In the genomic region with DNA sequence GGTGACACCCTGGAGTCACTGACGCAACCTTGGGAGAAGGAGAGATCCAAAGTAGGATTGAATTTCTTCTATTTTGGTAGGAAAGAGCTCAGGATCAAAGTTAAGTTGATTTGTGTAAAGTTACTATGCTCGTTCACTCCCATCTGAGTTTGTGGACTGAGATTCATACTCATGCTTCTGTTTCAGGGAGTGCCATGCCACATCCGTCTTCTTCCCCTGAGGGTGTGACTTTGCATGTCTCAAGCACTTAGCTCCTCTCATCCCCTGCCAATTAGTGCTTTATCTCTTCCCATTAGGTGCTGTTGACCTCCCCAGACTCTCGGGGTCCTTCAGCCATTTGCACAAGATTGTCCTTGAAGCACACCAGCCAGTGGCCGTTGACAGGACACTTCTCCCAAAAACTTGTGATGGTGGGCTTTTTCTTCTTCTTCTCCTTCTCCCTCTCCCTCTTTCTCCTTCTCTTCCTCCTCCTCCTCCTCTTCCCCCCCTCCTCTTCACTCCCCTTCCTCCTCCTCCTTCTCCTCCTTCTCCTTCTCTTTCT, we compare ENCODE assay signal across 23 cellular contexts.
"Had no signal": no experiment of that assay in that cellular context is flagged by ENCODE, and none has a peak within 500 bp of the region (broad histone marks: within the 10 kb centered on the region; RNA-seq: fewer than 3 reads in every experiment).

No MANE protein-coding gene starts in this region.

- H3K36me3 ChIP-seq: colonic mucosa, esophagus squamous epithelium, ovary, sigmoid colon, tibial artery had no signal

- H3K27me3 ChIP-seq: colonic mucosa, ovary, sigmoid colon, testis, tibial artery had no signal

- H3K9me3 ChIP-seq: colonic mucosa, esophagus squamous epithelium, ovary, psoas muscle, sigmoid colon, testis, tibial artery had no signal

- H3K4me3 ChIP-seq: colonic mucosa, esophagus squamous epithelium, ovary, psoas muscle, sigmoid colon, testis, tibial artery had no signal

- H3K27ac ChIP-seq: colonic mucosa, esophagus squamous epithelium, ovary, psoas muscle, sigmoid colon, testis, tibial artery had no signal

- H3K4me1 ChIP-seq: colonic mucosa, esophagus squamous epithelium, psoas muscle, sigmoid colon, testis had no signal

- DNase-seq: colonic mucosa; dermis blood vessel endothelial cell; effector memory CD4-positive, alpha-beta T cell; erythroblast; esophagus squamous epithelium; hypothalamus; immature natural killer cell; islet precursor cell; mesendoderm; naive thymus-derived CD8-positive, alpha-beta T cell; nephron progenitor cell; nucleus accumbens; ovary; posterior cingulate gyrus; psoas muscle; right cardiac atrium; sigmoid colon; stimulated activated CD4-positive, alpha-beta T cell treated with anti-CD3 and anti-CD28 coated beads, Interleukin-2, amount 100 ng/mL, for 24 hours; stimulated activated CD4-positive, alpha-beta T cell treated with anti-CD3 and anti-CD28 coated beads, Interleukin-4, amount 100 ng/mL, for 4 hours; stimulated activated naive CD8-positive, alpha-beta T cell treated with anti-CD3 and anti-CD28 coated beads, Interleukin-15, Interleukin-2, amounts not matched to agents 100 U/mL and 50 U/mL, for 24 hours; substantia nigra; testis; tibial artery had no signal
